Comparison of ENCODE assay signal across 20 cellular contexts in genomic region chr2:74489906-74490305, GRCh38. TPM values are rescaled to one million over a fixed set of nuclear protein-coding genes. Genes with fewer than 3 reads are reported as not detected.
DNase-seq lines count a peak whose midpoint lies in the region; ATAC-seq, FAIRE-seq and TF ChIP-seq lines count a peak whose summit lies in the region.
"Had no signal": no experiment of that assay in that cellular context is flagged by ENCODE, and none has a peak within 500 bp of the region (broad histone marks: within the 10 kb centered on the region; RNA-seq: fewer than 3 reads in every experiment).

No MANE protein-coding gene starts in this region.

- TF ChIP-seq EP300 in HepG2 (IDR thresholded peaks at IDR 0.05; ENCODE audit: low read depth in 2 of 2, low read length in 2 of 2), result no peak
- no peak for TF ChIP-seq EP300 in HepG2 (CRISPR knock-in tag; IDR thresholded peaks at IDR 0.05; ENCODE audit: borderline replicate concordance)

- TF ChIP-seq POLR2A in HepG2 (IDR thresholded peaks at IDR 0.05; ENCODE audit: insufficient read depth in 1 of 2, low read depth in 2 of 2, low read length in 2 of 2), result no peak

- H3K9me3 ChIP-seq in right cardiac atrium (ENCODE audit: control insufficient read depth, low read length) (no peaks in the 10 kb centered on the region), heart right ventricle (no peaks in the 10 kb centered on the region), HepG2 (ENCODE audit: low read length) (no peaks in the 10 kb centered on the region), lower lobe of right lung (no peaks in the 10 kb centered on the region), A673 (ENCODE audit: low read depth, low read length, poor library complexity, severe bottlenecking) (no peaks in the 10 kb centered on the region), hepatocyte (ENCODE audit: low read depth) (no peaks in the 10 kb centered on the region)
- H3K9me3 ChIP-seq: A549, BLaER1 had no signal

- H3K4me2 ChIP-seq in HepG2 (ENCODE audit: low read depth, low read length) (no peak overlapping the region; the same call in 1 of the 2 replicates), hepatocyte (no peak overlapping the region)
- H3K4me2 ChIP-seq: A549, BLaER1 had no signal

- POLR2A ChIA-PET in HepG2 (lab: Yijun Ruan, JAX) (interaction anchor here (1.2 to 20.6 kb wide), 10 partner anchors 9 to 60 kb away, joined by 3 to 795 read pairs (median 14); partner anchors contain the start of genes AUP1, DQX1, HTRA2 and LBX2), A673 (lab: Charles Lee; ENCODE audit: low non-redundant PET) (no interaction called here)

- H3K4me3 ChIP-seq in right cardiac atrium (ENCODE audit: low read length) (no peak overlapping the region), heart right ventricle (no peak overlapping the region), HepG2 (replicated peaks in 1 of 3; ENCODE audit: insufficient read depth in 1 of 3, low read depth in 2 of 3, low read length in 3 of 3) (no peak overlapping the region), lower lobe of right lung (no peak overlapping the region), A673 (ENCODE audit: low read depth, low read length, poor library complexity, severe bottlenecking) (no peak overlapping the region), hepatocyte (no peak overlapping the region)
- H3K4me3 ChIP-seq: A549, BLaER1, GM12878 had no signal

- H3K27me3 ChIP-seq in right cardiac atrium (ENCODE audit: control insufficient read depth, insufficient read depth) (no peaks in the 10 kb centered on the region), heart right ventricle (no peaks in the 10 kb centered on the region), HepG2 (ENCODE audit: control insufficient read depth in 1 of 2, insufficient read depth in 2 of 2, low read length in 2 of 2) (no peaks in the 10 kb centered on the region), lower lobe of right lung (ENCODE audit: low read depth) (no peaks in the 10 kb centered on the region), A673 (replicated peaks; ENCODE audit: insufficient read depth, low read depth, low read length, poor library complexity) (no peaks in the 10 kb centered on the region), hepatocyte (no peaks in the 10 kb centered on the region)
- H3K27me3 ChIP-seq: BLaER1 had no signal

- no peak for TF ChIP-seq CTCF in heart right ventricle (IDR thresholded peaks at IDR 0.05)
- TF ChIP-seq CTCF in HepG2 (CRISPR knock-in tag; IDR thresholded peaks at IDR 0.05), result no peak
- TF ChIP-seq CTCF in lower lobe of right lung (IDR thresholded peaks at IDR 0.05), result no peak
- TF ChIP-seq CTCF in A673 (conservative IDR thresholded peaks at IDR 0.05; ENCODE audit: low read depth, low read length), result no peak
- TF ChIP-seq CTCF in hepatocyte (IDR thresholded peaks at IDR 0.05; ENCODE audit: poor library complexity), result no peak

- DNase-seq in right cardiac atrium (peak in 2 of 3 donors; percentile 4 to 5), heart right ventricle (no peak), HepG2 (ENCODE audit: low spot score) (no peak), lower lobe of right lung (peak; percentile 22), A673 (ENCODE audit: low spot score) (no peak), hepatocyte (ENCODE audit: low spot score) (no peak)
- DNase-seq in activated CD4-positive, alpha-beta T cell treated with anti-CD3 and anti-CD28 coated beads for 48 hours, result no peak
- DNase-seq: CD8-positive, alpha-beta T cell; DMS 273 treated with DMSO at 0.1 percent for 48 hours; DMS53; DND-41; EL; GOT3; H7; HFFc6 had no signal

- intact Hi-C loops in right cardiac atrium (cut with DNase I) (no loop called here), heart right ventricle (cut with DNase I) (loop anchor here in 1 of 10 donors (5.0 kb wide), 1 partner anchor 97 kb away; no protein-coding TSS in a partner anchor), HepG2 (cut with micrococcal nuclease; ENCODE audit: unreplicated experiment) (loop anchor here (1.0 to 10.0 kb wide), 2 partner anchors 7 to 1795 kb away; no protein-coding TSS in a partner anchor), lower lobe of right lung (cut with DNase I) (no loop called here), A673 (cut with micrococcal nuclease; ENCODE audit: unreplicated experiment) (no loop called here)

- H3K4me1 ChIP-seq in right cardiac atrium (ENCODE audit: control insufficient read depth, insufficient read depth, low read length) (no peaks in the 10 kb centered on the region), heart right ventricle (no peaks in the 10 kb centered on the region), HepG2 (ENCODE audit: insufficient read depth, low read length) (peaks cover 71% of the 10 kb centered on the region), lower lobe of right lung (no peaks in the 10 kb centered on the region), A673 (ENCODE audit: insufficient read depth, low read length, poor library complexity, severe bottlenecking) (no peaks in the 10 kb centered on the region), hepatocyte (ENCODE audit: insufficient read depth) (no peaks in the 10 kb centered on the region)
- H3K4me1 ChIP-seq: A549, BLaER1 had no signal

- FAIRE-seq in HepG2 (lab: Jason Lieb, UNC), result no peak
- FAIRE-seq: A549, GM12878 had no signal

- no peak for ATAC-seq in right cardiac atrium
- ATAC-seq in heart right ventricle, result no peak
- ATAC-seq in HepG2, result no peak
- ATAC-seq in lower lobe of right lung, result no peak
- ATAC-seq: CD8-positive, alpha-beta T cell; GM12878 had no signal

- no peak overlapping the region for H3K27ac ChIP-seq in right cardiac atrium (ENCODE audit: low read length)
- no peak overlapping the region for H3K27ac ChIP-seq in heart right ventricle
- H3K27ac ChIP-seq in HepG2 (ENCODE audit: extremely low read length, insufficient read depth, low read length), result peak overlapping the region; percentile 84
- H3K27ac ChIP-seq in lower lobe of right lung, result no peak overlapping the region
- no peak overlapping the region for H3K27ac ChIP-seq in A673 (ENCODE audit: low read depth, low read length, poor library complexity, severe bottlenecking)
- no peak overlapping the region for H3K27ac ChIP-seq in hepatocyte
- H3K27ac ChIP-seq: 22Rv1, A549, BLaER1 had no signal

- CTCF ChIA-PET in HepG2 (lab: Yijun Ruan, JAX; ENCODE audit: low intra/inter-chr PET ratio, low total read pairs) (no interaction called here), A673 (lab: Charles Lee) (no interaction called here)

- H4K20me1 ChIP-seq in HepG2 (ENCODE audit: insufficient read depth, low read length) (no peaks in the 10 kb centered on the region), hepatocyte (ENCODE audit: insufficient read depth, poor library complexity, severe bottlenecking) (no peaks in the 10 kb centered on the region)
- H4K20me1 ChIP-seq: BLaER1 had no signal

- H3K9ac ChIP-seq in HepG2 (ENCODE audit: insufficient read depth, low read depth, low read length), result peak overlapping the region; percentile 17; the same call in 1 of the 2 replicates
- H3K9ac ChIP-seq: BLaER1 had no signal

- H3K79me2 ChIP-seq in HepG2 (ENCODE audit: insufficient read depth, low read length) (no peaks in the 10 kb centered on the region), hepatocyte (peaks cover 7% of the 10 kb centered on the region)

- in situ Hi-C loops in HepG2 (cut with HindIII; ENCODE audit: extremely low pct_ligation_motif_present, low pct_unique_long_range_greater_than_20kb), result no loop called here

- H2AFZ ChIP-seq in HepG2 (ENCODE audit: low read length) (no peak overlapping the region), hepatocyte (no peak overlapping the region)

- no peaks in the 10 kb centered on the region for H3K9me2 ChIP-seq in hepatocyte (replicated peaks; ENCODE audit: insufficient read depth)

- 91% methylated on average over 9 of the region's 9 CpGs for WGBS in right cardiac atrium
- WGBS in heart right ventricle, 2 donors, result 92% methylated on average over 9 of the region's 9 CpGs
- 92% methylated on average over 8 of the region's 9 CpGs for WGBS in HepG2 (ENCODE audit: low lambda C conversion rate)
- 97% methylated on average over 7 of the region's 9 CpGs for WGBS in hepatocyte (ENCODE audit: low lambda C conversion rate, missing lambda C conversion rate)

- H3K36me3 ChIP-seq in heart right ventricle (peaks cover 0 to 97% (median 33%) of the 10 kb centered on the region in 9 donors), HepG2 (replicated peaks in 1 of 2; ENCODE audit: control insufficient read depth in 1 of 2, insufficient read depth in 2 of 2, low read length in 2 of 2) (peaks cover 35 to 49% of the 10 kb centered on the region in 2 experiments), lower lobe of right lung (peaks cover 85% of the 10 kb centered on the region), A673 (ENCODE audit: insufficient read depth, low read length, poor library complexity, severe bottlenecking) (peaks cover 27% of the 10 kb centered on the region), hepatocyte (replicated peaks; ENCODE audit: insufficient read depth, low read depth) (no peaks in the 10 kb centered on the region)

- BruUV-seq in HepG2 (replicated peaks; lab: Mats Ljungman, UMichigan) (no TSS peak), A673 (replicated peaks; lab: Mats Ljungman, UMichigan) (no TSS peak)

- TF ChIP-seq RAD21 in HepG2 (CRISPR knock-in tag; IDR thresholded peaks at IDR 0.05), result no peak

RNA-seq across cellular contexts. Expression of gene TTC31, which starts 7.0 kb away (rescaled TPM):
- total RNA-seq in right cardiac atrium, result 10 to 100 TPM; 11.3 to 12.3 (median 11.8) TPM
- polyA plus RNA-seq in right cardiac atrium, result 11.4 TPM
- total RNA-seq in heart right ventricle, result 10 to 100 TPM in 5 of 10 donors, 1 to 10 TPM in 5; 7.2 to 12.1 (median 9.4) TPM
- 10 to 100 TPM in 1 of 2 donors, 1 to 10 TPM in 1; 8.4 to 18.7 TPM for polyA plus RNA-seq in heart right ventricle
- 21.1 and 28.3 TPM in 2 replicates for total RNA-seq in HepG2 (2016; rRNA removed; fragmentation: Illumina TruSeq; extraction: Trizol)
- total RNA-seq in HepG2 (2016; cell fraction: cytosol; rRNA removed; fragmentation: Illumina TruSeq; extraction: Trizol; ENCODE audit: low read depth), result 2.7 and 3.0 TPM in 2 replicates
- 18.2 and 28.7 TPM in 2 replicates for total RNA-seq in HepG2 (2016; cell fraction: insoluble cytoplasmic fraction; rRNA removed; fragmentation: Illumina TruSeq; extraction: Trizol)
- 6.9 and 8.2 TPM in 2 replicates for total RNA-seq in HepG2 (2016; cell fraction: membrane; rRNA removed; fragmentation: Illumina TruSeq; extraction: Trizol)
- total RNA-seq in HepG2 (2016; cell fraction: nucleus; rRNA removed; fragmentation: Illumina TruSeq; extraction: Trizol), result 47.8 and 48.1 TPM in 2 replicates
- 39.5 and 43.4 TPM in 2 replicates for polyA plus RNA-seq in HepG2 (2011; rRNA removed)
- 21.8 and 24.0 TPM in 2 replicates for polyA plus RNA-seq in HepG2 (2011; cell fraction: cytosol; rRNA removed)
- 180 and 208 TPM in 2 replicates for polyA plus RNA-seq in HepG2 (2011; cell fraction: nucleus; rRNA removed)
- polyA plus RNA-seq in HepG2 (2012), result 20.8 and 30.1 TPM in 2 replicates
- 2.3 and 2.7 TPM in 2 replicates for polyA plus RNA-seq in HepG2 (2016; cell fraction: cytosol; fragmentation: Illumina TruSeq; extraction: Trizol; ENCODE audit: low read depth)
- polyA plus RNA-seq in HepG2 (2016; cell fraction: insoluble cytoplasmic fraction; fragmentation: Illumina TruSeq; extraction: Trizol; ENCODE audit: low read depth), result 21.6 and 25.6 TPM in 2 replicates
- polyA plus RNA-seq in HepG2 (2016; cell fraction: membrane; fragmentation: Illumina TruSeq; extraction: Trizol; ENCODE audit: low read depth), result 5.9 and 6.6 TPM in 2 replicates
- 99.0 and 111 TPM in 2 replicates for polyA plus RNA-seq in HepG2 (2016; cell fraction: nucleus; fragmentation: Illumina TruSeq; extraction: Trizol; ENCODE audit: insufficient read depth, low read depth)
- polyA minus RNA-seq in HepG2 (2011; rRNA and poly(A)+ RNA removed; ENCODE audit: low replicate concordance), result 35.9 and 48.7 TPM in 2 replicates
- 11.7 and 13.3 TPM in 2 replicates for polyA minus RNA-seq in HepG2 (2011; cell fraction: cytosol; rRNA and poly(A)+ RNA removed)
- 72.2 and 74.9 TPM in 2 replicates for polyA minus RNA-seq in HepG2 (2011; cell fraction: nucleus; rRNA and poly(A)+ RNA removed)
- total RNA-seq in lower lobe of right lung, result 23.0 TPM
- 25.8 and 28.6 TPM in 2 replicates for total RNA-seq in A673 (2021)
- 19.9 and 25.1 TPM in 2 replicates for total RNA-seq in hepatocyte
- 21.3 and 23.8 TPM in 2 replicates for polyA plus RNA-seq in hepatocyte

RNA-seq across cellular contexts. Expression of gene CCDC142, which starts 7.1 kb away (rescaled TPM):
- total RNA-seq in right cardiac atrium (10 to 100 TPM in 2 of 4 donors, 1 to 10 TPM in 2; 7.5 to 11.1 (median 9.4) TPM), heart right ventricle (10 to 100 TPM in 1 of 10 donors, 1 to 10 TPM in 9; 2.3 to 11.7 (median 5.5) TPM), HepG2 (2016; rRNA removed; fragmentation: Illumina TruSeq; extraction: Trizol) (8.8 and 30.4 TPM in 2 replicates), lower lobe of right lung (20.2 TPM), A673 (2021) (20.4 and 27.4 TPM in 2 replicates), hepatocyte (11.6 and 15.9 TPM in 2 replicates)
- polyA plus RNA-seq in right cardiac atrium (5.5 TPM), heart right ventricle (10 to 100 TPM in 1 of 2 donors, 1 to 10 TPM in 1; 3.2 to 13.2 TPM), HepG2 (2011; rRNA removed) (14.7 and 17.7 TPM in 2 replicates), hepatocyte (16.6 and 21.3 TPM in 2 replicates)
- 4.8 and 4.9 TPM in 2 replicates for total RNA-seq in HepG2 (2016; cell fraction: cytosol; rRNA removed; fragmentation: Illumina TruSeq; extraction: Trizol; ENCODE audit: low read depth)
- total RNA-seq in HepG2 (2016; cell fraction: insoluble cytoplasmic fraction; rRNA removed; fragmentation: Illumina TruSeq; extraction: Trizol), result 8.0 and 25.5 TPM in 2 replicates
- total RNA-seq in HepG2 (2016; cell fraction: membrane; rRNA removed; fragmentation: Illumina TruSeq; extraction: Trizol), result 6.2 and 6.3 TPM in 2 replicates
- total RNA-seq in HepG2 (2016; cell fraction: nucleus; rRNA removed; fragmentation: Illumina TruSeq; extraction: Trizol), result 51.7 and 65.9 TPM in 2 replicates
- polyA plus RNA-seq in HepG2 (2011; cell fraction: cytosol; rRNA removed), result 5.1 and 6.3 TPM in 2 replicates
- polyA plus RNA-seq in HepG2 (2011; cell fraction: nucleus; rRNA removed), result 51.7 and 56.4 TPM in 2 replicates
- polyA plus RNA-seq in HepG2 (2012), result 5.2 and 6.8 TPM in 2 replicates
- polyA plus RNA-seq in HepG2 (2016; cell fraction: cytosol; fragmentation: Illumina TruSeq; extraction: Trizol; ENCODE audit: low read depth), result 0.66 and 0.67 TPM in 2 replicates
- polyA plus RNA-seq in HepG2 (2016; cell fraction: insoluble cytoplasmic fraction; fragmentation: Illumina TruSeq; extraction: Trizol; ENCODE audit: low read depth), result 4.3 and 5.0 TPM in 2 replicates
- polyA plus RNA-seq in HepG2 (2016; cell fraction: membrane; fragmentation: Illumina TruSeq; extraction: Trizol; ENCODE audit: low read depth), result 1.4 and 2.5 TPM in 2 replicates
- polyA plus RNA-seq in HepG2 (2016; cell fraction: nucleus; fragmentation: Illumina TruSeq; extraction: Trizol; ENCODE audit: insufficient read depth, low read depth), result 76.5 and 76.7 TPM in 2 replicates
- polyA minus RNA-seq in HepG2 (2011; rRNA and poly(A)+ RNA removed; ENCODE audit: low replicate concordance), result 64.4 and 82.1 TPM in 2 replicates
- 5.7 and 6.4 TPM in 2 replicates for polyA minus RNA-seq in HepG2 (2011; cell fraction: cytosol; rRNA and poly(A)+ RNA removed)
- 87.2 and 94.1 TPM in 2 replicates for polyA minus RNA-seq in HepG2 (2011; cell fraction: nucleus; rRNA and poly(A)+ RNA removed)

RNA-seq across cellular contexts. Expression of gene LBX2, which starts 9.5 kb away (rescaled TPM):
- total RNA-seq in right cardiac atrium (1 to 10 TPM in 1 of 4 donors, under 1 TPM in 3; 0.51 to 1.2 (median 0.85) TPM), heart right ventricle (1 to 10 TPM in 2 of 10 donors, under 1 TPM in 6, not detected in 2; 0.17 to 1.5 (median 0.39) TPM), HepG2 (2016; rRNA removed; fragmentation: Illumina TruSeq; extraction: Trizol) (4.0 and 8.1 TPM in 2 replicates), lower lobe of right lung (1.5 TPM), A673 (2021) (0.48 TPM in 1 of 2 replicates, not detected in the other), hepatocyte (2.5 and 3.4 TPM in 2 replicates)
- polyA plus RNA-seq in right cardiac atrium (0.52 TPM), heart right ventricle (under 1 TPM; 0.44 to 0.64 TPM), HepG2 (2011; rRNA removed) (6.4 and 7.3 TPM in 2 replicates), hepatocyte (3.1 and 5.2 TPM in 2 replicates)
- total RNA-seq in HepG2 (2016; cell fraction: cytosol; rRNA removed; fragmentation: Illumina TruSeq; extraction: Trizol; ENCODE audit: low read depth), result 1.6 and 4.3 TPM in 2 replicates
- total RNA-seq in HepG2 (2016; cell fraction: insoluble cytoplasmic fraction; rRNA removed; fragmentation: Illumina TruSeq; extraction: Trizol), result 7.3 and 8.7 TPM in 2 replicates
- total RNA-seq in HepG2 (2016; cell fraction: membrane; rRNA removed; fragmentation: Illumina TruSeq; extraction: Trizol), result 2.9 and 6.9 TPM in 2 replicates
- 6.7 and 10.5 TPM in 2 replicates for total RNA-seq in HepG2 (2016; cell fraction: nucleus; rRNA removed; fragmentation: Illumina TruSeq; extraction: Trizol)
- polyA plus RNA-seq in HepG2 (2011; cell fraction: cytosol; rRNA removed), result 5.1 and 7.2 TPM in 2 replicates
- polyA plus RNA-seq in HepG2 (2011; cell fraction: nucleus; rRNA removed), result 43.6 and 46.5 TPM in 2 replicates
- 7.8 and 8.2 TPM in 2 replicates for polyA plus RNA-seq in HepG2 (2012)
- polyA plus RNA-seq in HepG2 (2016; cell fraction: cytosol; fragmentation: Illumina TruSeq; extraction: Trizol; ENCODE audit: low read depth), result 3.0 and 3.5 TPM in 2 replicates
- polyA plus RNA-seq in HepG2 (2016; cell fraction: insoluble cytoplasmic fraction; fragmentation: Illumina TruSeq; extraction: Trizol; ENCODE audit: low read depth), result 8.9 and 9.5 TPM in 2 replicates
- 4.3 and 5.5 TPM in 2 replicates for polyA plus RNA-seq in HepG2 (2016; cell fraction: membrane; fragmentation: Illumina TruSeq; extraction: Trizol; ENCODE audit: low read depth)
- 14.4 and 14.6 TPM in 2 replicates for polyA plus RNA-seq in HepG2 (2016; cell fraction: nucleus; fragmentation: Illumina TruSeq; extraction: Trizol; ENCODE audit: insufficient read depth, low read depth)
- 0.14 and 7.2 TPM in 2 replicates for polyA minus RNA-seq in HepG2 (2011; rRNA and poly(A)+ RNA removed; ENCODE audit: low replicate concordance)
- 3.6 TPM in 2 replicates for polyA minus RNA-seq in HepG2 (2011; cell fraction: cytosol; rRNA and poly(A)+ RNA removed)
- polyA minus RNA-seq in HepG2 (2011; cell fraction: nucleus; rRNA and poly(A)+ RNA removed), result 9.8 and 12.1 TPM in 2 replicates
- total RNA-seq: CD8-positive, alpha-beta T cell; G401 had no signal

RNA-seq across cellular contexts. Expression of gene MRPL53, which starts 17.4 kb away (rescaled TPM):
- total RNA-seq in right cardiac atrium (100 to 1,000 TPM; 116 to 157 (median 131) TPM), heart right ventricle (100 to 1,000 TPM; 136 to 188 (median 150) TPM), HepG2 (2016; rRNA removed; fragmentation: Illumina TruSeq; extraction: Trizol) (51.9 and 53.8 TPM in 2 replicates), lower lobe of right lung (81.3 TPM), A673 (2021) (99.2 and 104 TPM in 2 replicates), hepatocyte (13.8 and 23.4 TPM in 2 replicates)
- polyA plus RNA-seq in right cardiac atrium (107 TPM), heart right ventricle (100 to 1,000 TPM in 1 of 2 donors, 10 to 100 TPM in 1; 92.3 to 123 TPM), HepG2 (2011; rRNA removed) (28.8 and 34.3 TPM in 2 replicates), hepatocyte (89.6 and 95.9 TPM in 2 replicates)
- 42.4 and 54.6 TPM in 2 replicates for total RNA-seq in HepG2 (2016; cell fraction: cytosol; rRNA removed; fragmentation: Illumina TruSeq; extraction: Trizol; ENCODE audit: low read depth)
- total RNA-seq in HepG2 (2016; cell fraction: insoluble cytoplasmic fraction; rRNA removed; fragmentation: Illumina TruSeq; extraction: Trizol), result 58.8 and 59.3 TPM in 2 replicates
- 53.4 and 65.7 TPM in 2 replicates for total RNA-seq in HepG2 (2016; cell fraction: membrane; rRNA removed; fragmentation: Illumina TruSeq; extraction: Trizol)
- 30.0 and 33.7 TPM in 2 replicates for total RNA-seq in HepG2 (2016; cell fraction: nucleus; rRNA removed; fragmentation: Illumina TruSeq; extraction: Trizol)
- 30.0 and 63.3 TPM in 2 replicates for polyA plus RNA-seq in HepG2 (2011; cell fraction: cytosol; rRNA removed)
- polyA plus RNA-seq in HepG2 (2011; cell fraction: nucleus; rRNA removed), result 49.3 and 53.8 TPM in 2 replicates
- 32.0 and 44.9 TPM in 2 replicates for polyA plus RNA-seq in HepG2 (2012)
- 37.9 and 43.7 TPM in 2 replicates for polyA plus RNA-seq in HepG2 (2016; cell fraction: cytosol; fragmentation: Illumina TruSeq; extraction: Trizol; ENCODE audit: low read depth)
- 43.6 and 45.0 TPM in 2 replicates for polyA plus RNA-seq in HepG2 (2016; cell fraction: insoluble cytoplasmic fraction; fragmentation: Illumina TruSeq; extraction: Trizol; ENCODE audit: low read depth)
- 39.5 and 42.8 TPM in 2 replicates for polyA plus RNA-seq in HepG2 (2016; cell fraction: membrane; fragmentation: Illumina TruSeq; extraction: Trizol; ENCODE audit: low read depth)
- 61.4 and 66.8 TPM in 2 replicates for polyA plus RNA-seq in HepG2 (2016; cell fraction: nucleus; fragmentation: Illumina TruSeq; extraction: Trizol; ENCODE audit: insufficient read depth, low read depth)
- polyA minus RNA-seq in HepG2 (2011; rRNA and poly(A)+ RNA removed; ENCODE audit: low replicate concordance), result 38.1 and 38.8 TPM in 2 replicates
- polyA minus RNA-seq in HepG2 (2011; cell fraction: cytosol; rRNA and poly(A)+ RNA removed), result 13.6 and 15.1 TPM in 2 replicates
- polyA minus RNA-seq in HepG2 (2011; cell fraction: nucleus; rRNA and poly(A)+ RNA removed), result 18.9 and 23.0 TPM in 2 replicates

RNA-seq across cellular contexts. Expression of gene PCGF1, which starts 17.6 kb away (rescaled TPM):
- total RNA-seq in right cardiac atrium, result 10 to 100 TPM; 20.5 to 38.7 (median 25.6) TPM
- 20.9 TPM for polyA plus RNA-seq in right cardiac atrium
- total RNA-seq in heart right ventricle, result 10 to 100 TPM; 10.7 to 27.4 (median 14.9) TPM
- 10 to 100 TPM; 21.8 to 27.7 TPM for polyA plus RNA-seq in heart right ventricle
- total RNA-seq in HepG2 (2016; rRNA removed; fragmentation: Illumina TruSeq; extraction: Trizol), result 14.2 and 20.4 TPM in 2 replicates
- total RNA-seq in HepG2 (2016; cell fraction: cytosol; rRNA removed; fragmentation: Illumina TruSeq; extraction: Trizol; ENCODE audit: low read depth), result 37.5 and 42.0 TPM in 2 replicates
- total RNA-seq in HepG2 (2016; cell fraction: insoluble cytoplasmic fraction; rRNA removed; fragmentation: Illumina TruSeq; extraction: Trizol), result 15.5 and 15.6 TPM in 2 replicates
- 29.0 and 31.0 TPM in 2 replicates for total RNA-seq in HepG2 (2016; cell fraction: membrane; rRNA removed; fragmentation: Illumina TruSeq; extraction: Trizol)
- total RNA-seq in HepG2 (2016; cell fraction: nucleus; rRNA removed; fragmentation: Illumina TruSeq; extraction: Trizol), result 16.2 and 22.2 TPM in 2 replicates
- 22.6 and 22.7 TPM in 2 replicates for polyA plus RNA-seq in HepG2 (2011; rRNA removed)
- 19.8 and 22.8 TPM in 2 replicates for polyA plus RNA-seq in HepG2 (2011; cell fraction: cytosol; rRNA removed)
- 37.4 and 90.3 TPM in 2 replicates for polyA plus RNA-seq in HepG2 (2011; cell fraction: nucleus; rRNA removed)
- 14.2 and 15.2 TPM in 2 replicates for polyA plus RNA-seq in HepG2 (2012)
- polyA plus RNA-seq in HepG2 (2016; cell fraction: cytosol; fragmentation: Illumina TruSeq; extraction: Trizol; ENCODE audit: low read depth), result 20.8 and 23.0 TPM in 2 replicates
- 13.9 and 16.9 TPM in 2 replicates for polyA plus RNA-seq in HepG2 (2016; cell fraction: insoluble cytoplasmic fraction; fragmentation: Illumina TruSeq; extraction: Trizol; ENCODE audit: low read depth)
- polyA plus RNA-seq in HepG2 (2016; cell fraction: membrane; fragmentation: Illumina TruSeq; extraction: Trizol; ENCODE audit: low read depth), result 18.0 and 18.6 TPM in 2 replicates
- polyA plus RNA-seq in HepG2 (2016; cell fraction: nucleus; fragmentation: Illumina TruSeq; extraction: Trizol; ENCODE audit: insufficient read depth, low read depth), result 44.9 and 46.7 TPM in 2 replicates
- polyA minus RNA-seq in HepG2 (2011; rRNA and poly(A)+ RNA removed; ENCODE audit: low replicate concordance), result 19.3 and 42.8 TPM in 2 replicates
- 14.1 and 14.9 TPM in 2 replicates for polyA minus RNA-seq in HepG2 (2011; cell fraction: cytosol; rRNA and poly(A)+ RNA removed)
- 22.8 and 25.0 TPM in 2 replicates for polyA minus RNA-seq in HepG2 (2011; cell fraction: nucleus; rRNA and poly(A)+ RNA removed)
- 28.4 TPM for total RNA-seq in lower lobe of right lung
- total RNA-seq in A673 (2021), result 30.9 and 33.0 TPM in 2 replicates
- 10.4 and 10.6 TPM in 2 replicates for total RNA-seq in hepatocyte
- 29.0 and 30.2 TPM in 2 replicates for polyA plus RNA-seq in hepatocyte

Comparison
In these comparisons a context has a peak if more than half of its experiments do, and no peak if none do; other contexts are left out.
1. DNase-seq: peak in right cardiac atrium (2 of 3) and lower lobe of right lung (single experiment); none in heart right ventricle (0 of 2), HepG2 (single experiment), A673 (single experiment), activated CD4-positive, alpha-beta T cell treated with anti-CD3 and anti-CD28 coated beads for 48 hours (single experiment) and hepatocyte (single experiment).